Comparison of ENCODE assay signal across 8 cellular contexts in genomic region chr22:20979243-20979809, GRCh38. TPM values are rescaled to one million over a fixed set of nuclear protein-coding genes. Genes with fewer than 3 reads are reported as not detected.
DNase-seq lines count a peak whose midpoint lies in the region; ATAC-seq and TF ChIP-seq lines count a peak whose summit lies in the region.

No MANE protein-coding gene starts in this region.

- no peak for DNase-seq in BJ (ENCODE audit: low read depth)
- DNase-seq in T-helper 2 cell treated with Interferon-gamma antibody and Interleukin-4, amounts not matched to agents 5 μg/mL and 100 μg/mL, for 36 hours (ENCODE audit: low spot score): peak; percentile 51
- peak; percentile 77 to 83 for DNase-seq in breast epithelium (ENCODE audit: low spot score in 2 of 2)
- DNase-seq in immature natural killer cell: peak; percentile 48 to 70 (median 65)
- DNase-seq in stimulated activated CD4-positive, alpha-beta T cell treated with anti-CD3 and anti-CD28 coated beads, Interleukin-15, amount 100 ng/mL, for 24 hours: peak; percentile 83
- DNase-seq in HuH-7 (ENCODE audit: low spot score): no peak

- H3K27ac ChIP-seq in breast epithelium: peak overlapping the region; percentile 7 to 24

- peaks cover 27% of the 10 kb centered on the region for H3K4me1 Mint-ChIP-seq in T-helper 2 cell treated with Interferon-gamma antibody and Interleukin-4, amounts not matched to agents 5 μg/mL and 100 μg/mL, for 36 hours (ENCODE audit: low read depth)
- H3K4me1 Mint-ChIP-seq in immature natural killer cell: peaks cover 33 to 35% of the 10 kb centered on the region in 2 donors

- no peak for TF ChIP-seq POLR2A in breast epithelium (IDR thresholded peaks at IDR 0.05)

- intact Hi-C loops in breast epithelium (cut with DNase I; ENCODE audit: low total_unique reads): no loop called here

- H3K27me3 ChIP-seq in BJ (ENCODE audit: control insufficient read depth, insufficient read depth, low read length): no peaks in the 10 kb centered on the region; the same call in 1 of the 2 replicates
- H3K27me3 ChIP-seq in breast epithelium: no peaks in the 10 kb centered on the region

- H3K4me3 Mint-ChIP-seq in T-helper 2 cell treated with Interferon-gamma antibody and Interleukin-4, amounts not matched to agents 5 μg/mL and 100 μg/mL, for 36 hours: peak overlapping the region; percentile 72
- peak overlapping the region; percentile 51 to 80 (median 73) for H3K4me3 Mint-ChIP-seq in immature natural killer cell

- H3K4me3 ChIP-seq in BJ (ENCODE audit: low read depth, low read length) (peak overlapping the region; percentile 16), breast epithelium (peak overlapping the region in 2 of 3 donors; percentile 42 to 67)

- POLR2A ChIA-PET in BJ (lab: Charles Lee): no interaction called here

- H3K4me1 ChIP-seq in breast epithelium: peaks cover 4 to 21% of the 10 kb centered on the region in 2 donors

- peaks cover 8% of the 10 kb centered on the region for H3K9me3 Mint-ChIP-seq in T-helper 2 cell treated with Interferon-gamma antibody and Interleukin-4, amounts not matched to agents 5 μg/mL and 100 μg/mL, for 36 hours
- no peaks in the 10 kb centered on the region for H3K9me3 Mint-ChIP-seq in immature natural killer cell

- ATAC-seq in HG03442 (IDR thresholded peaks at IDR 0.05; ENCODE audit: unreplicated experiment) (no peak), HG03196 (IDR thresholded peaks at IDR 0.05; ENCODE audit: unreplicated experiment) (no peak)

- no peaks in the 10 kb centered on the region for H3K27me3 Mint-ChIP-seq in T-helper 2 cell treated with Interferon-gamma antibody and Interleukin-4, amounts not matched to agents 5 μg/mL and 100 μg/mL, for 36 hours (ENCODE audit: low read depth)
- H3K27me3 Mint-ChIP-seq in immature natural killer cell (ENCODE audit: low read depth in 3 of 3): peaks cover 0 to 12% (median 0%) of the 10 kb centered on the region in 3 donors

- TF ChIP-seq CTCF in BJ (IDR thresholded peaks at IDR 0.05; ENCODE audit: insufficient read depth, low read depth, low read length): no peak
- TF ChIP-seq CTCF in breast epithelium (IDR thresholded peaks at IDR 0.05): no peak

- peaks cover 5% of the 10 kb centered on the region for H3K36me3 Mint-ChIP-seq in T-helper 2 cell treated with Interferon-gamma antibody and Interleukin-4, amounts not matched to agents 5 μg/mL and 100 μg/mL, for 36 hours (ENCODE audit: low read depth)
- no peaks in the 10 kb centered on the region for H3K36me3 Mint-ChIP-seq in immature natural killer cell

- H3K36me3 ChIP-seq in BJ (ENCODE audit: control insufficient read depth, insufficient read depth, low read length) (peaks cover 3% of the 10 kb centered on the region; the same call in 1 of the 2 replicates), breast epithelium (no peaks in the 10 kb centered on the region)

- CTCF ChIA-PET in BJ (lab: Yijun Ruan, JAX): interaction anchor here (0.8 to 1.7 kb wide), 3 partner anchors 18 to 94 kb away, joined by 3 to 4 read pairs (median 3); no protein-coding TSS in a partner anchor

- no peaks in the 10 kb centered on the region for H3K9me3 ChIP-seq in breast epithelium

- H3K27ac Mint-ChIP-seq in T-helper 2 cell treated with Interferon-gamma antibody and Interleukin-4, amounts not matched to agents 5 μg/mL and 100 μg/mL, for 36 hours: peak overlapping the region; percentile 70
- peak overlapping the region in 4 of 6 donors; percentile 67 to 90 (median 88) for H3K27ac Mint-ChIP-seq in immature natural killer cell

RNA-seq across cellular contexts. Expression of gene LZTR1, which starts 2.8 kb away (rescaled TPM):
- polyA plus RNA-seq in BJ (2011; rRNA removed) (30.1 and 45.9 TPM in 2 replicates), immature natural killer cell (10 to 100 TPM in 2 of 3 donors, 1 to 10 TPM in 1; 8.1 to 18.4 (median 11.1) TPM)
- polyA minus RNA-seq in BJ (2011; rRNA and poly(A)+ RNA removed): 34.9 and 42.9 TPM in 2 replicates
- total RNA-seq in breast epithelium: 10 to 100 TPM; 37.6 to 59.0 (median 46.2) TPM

RNA-seq across cellular contexts. Expression of gene AIFM3, which starts 12.3 kb away (rescaled TPM):
- polyA plus RNA-seq in BJ (2011; rRNA removed): 0.25 and 0.28 TPM in 2 replicates
- polyA minus RNA-seq in BJ (2011; rRNA and poly(A)+ RNA removed): 0.28 and 0.41 TPM in 2 replicates
- total RNA-seq in breast epithelium: 1 to 10 TPM; 1.6 to 3.3 (median 2.2) TPM
- polyA plus RNA-seq in immature natural killer cell: 1 to 10 TPM in 1 of 3 donors, under 1 TPM in 1, not detected in 1; 0.30 to 1.4 TPM

RNA-seq across cellular contexts. Expression of gene THAP7, which starts 22.6 kb away (rescaled TPM):
- polyA plus RNA-seq in BJ (2011; rRNA removed) (17.9 and 24.4 TPM in 2 replicates), immature natural killer cell (10 to 100 TPM; 28.9 to 41.4 (median 32.9) TPM)
- 7.8 and 9.4 TPM in 2 replicates for polyA minus RNA-seq in BJ (2011; rRNA and poly(A)+ RNA removed)
- 10 to 100 TPM; 35.8 to 59.9 (median 52.4) TPM for total RNA-seq in breast epithelium

RNA-seq across cellular contexts. Expression of gene P2RX6, which starts 35.6 kb away (rescaled TPM):
- polyA plus RNA-seq in BJ (2011; rRNA removed) (1.2 and 2.0 TPM in 2 replicates), immature natural killer cell (not detected)
- 0.46 and 0.85 TPM in 2 replicates for polyA minus RNA-seq in BJ (2011; rRNA and poly(A)+ RNA removed)
- total RNA-seq in breast epithelium: 1 to 10 TPM in 1 of 3 donors, not detected in 2; 1.6 TPM

RNA-seq across cellular contexts. Expression of gene SLC7A4, which starts 53.0 kb away (rescaled TPM):
- polyA plus RNA-seq in BJ (2011; rRNA removed): 0.27 and 0.29 TPM in 2 replicates
- polyA minus RNA-seq in BJ (2011; rRNA and poly(A)+ RNA removed): 0.10 and 0.33 TPM in 2 replicates
- total RNA-seq in breast epithelium: 1 to 10 TPM; 1.6 to 2.4 (median 2.0) TPM
- not detected for polyA plus RNA-seq in immature natural killer cell

Comparison
In these comparisons a context has a peak if more than half of its experiments do, and no peak if none do; other contexts are left out.
1. DNase-seq: peak in T-helper 2 cell treated with Interferon-gamma antibody and Interleukin-4, amounts not matched to agents 5 μg/mL and 100 μg/mL, for 36 hours (single experiment), breast epithelium (2 of 2), immature natural killer cell (3 of 3) and stimulated activated CD4-positive, alpha-beta T cell treated with anti-CD3 and anti-CD28 coated beads, Interleukin-15, amount 100 ng/mL, for 24 hours (single experiment); none in BJ (single experiment) and HuH-7 (single experiment).